Comparison of ENCODE assay signal across 1 cellular context in the genomic region with DNA sequence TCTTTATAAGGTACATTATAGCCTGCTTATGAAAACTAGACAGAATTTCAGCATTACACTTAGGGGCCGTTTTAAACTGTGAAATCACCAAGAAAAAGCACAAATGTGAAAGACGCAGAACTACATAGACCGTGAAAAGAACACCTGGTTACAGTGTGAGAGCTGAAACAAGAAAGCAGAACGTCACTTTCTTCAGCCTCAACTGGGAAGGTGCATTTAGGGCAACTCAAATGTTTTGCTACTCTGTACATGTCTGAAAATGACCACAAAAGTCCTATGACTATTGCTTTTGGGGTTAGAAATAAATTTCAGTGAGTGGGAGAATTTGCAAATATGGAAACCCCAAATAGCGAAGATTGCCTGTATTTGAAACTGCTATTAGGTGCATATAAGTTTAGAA.
TF ChIP-seq lines count a peak whose summit lies in the region.

No MANE protein-coding gene starts in this region.

TF ChIP-seq in SK-N-SH treated with all-trans-retinoic acid at 6 μM for 48 hours, 23 proteins besides CTCF, POLR2A, EP300 and RAD21 (continued from another document):
- TF ChIP-seq, protein P1, sequence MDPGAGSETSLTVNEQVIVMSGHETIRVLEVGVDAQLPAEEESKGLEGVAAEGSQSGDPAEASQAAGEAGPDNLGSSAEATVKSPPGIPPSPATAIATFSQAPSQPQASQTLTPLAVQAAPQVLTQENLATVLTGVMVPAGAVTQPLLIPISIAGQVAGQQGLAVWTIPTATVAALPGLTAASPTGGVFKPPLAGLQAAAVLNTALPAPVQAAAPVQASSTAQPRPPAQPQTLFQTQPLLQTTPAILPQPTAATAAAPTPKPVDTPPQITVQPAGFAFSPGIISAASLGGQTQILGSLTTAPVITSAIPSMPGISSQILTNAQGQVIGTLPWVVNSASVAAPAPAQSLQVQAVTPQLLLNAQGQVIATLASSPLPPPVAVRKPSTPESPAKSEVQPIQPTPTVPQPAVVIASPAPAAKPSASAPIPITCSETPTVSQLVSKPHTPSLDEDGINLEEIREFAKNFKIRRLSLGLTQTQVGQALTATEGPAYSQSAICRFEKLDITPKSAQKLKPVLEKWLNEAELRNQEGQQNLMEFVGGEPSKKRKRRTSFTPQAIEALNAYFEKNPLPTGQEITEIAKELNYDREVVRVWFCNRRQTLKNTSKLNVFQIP (CRISPR knock-in tag; IDR thresholded peaks at IDR 0.05; ENCODE audit: borderline replicate concordance, low read depth) = no peak
- no peak for TF ChIP-seq BACH2 (CRISPR knock-in tag; IDR thresholded peaks at IDR 0.05; ENCODE audit: borderline replicate concordance)
- TF ChIP-seq ISL1 (CRISPR knock-in tag; IDR thresholded peaks at IDR 0.05) = no peak
- TF ChIP-seq ARNTL (CRISPR knock-in tag; IDR thresholded peaks at IDR 0.05; ENCODE audit: borderline replicate concordance, low read depth) = no peak
- TF ChIP-seq ZNF8 (CRISPR knock-in tag; IDR thresholded peaks at IDR 0.05) = no peak
- TF ChIP-seq ESRRG (CRISPR knock-in tag; IDR thresholded peaks at IDR 0.05) = no peak
